26 cellular contexts compared by ENCODE assay signal in the genomic region with DNA sequence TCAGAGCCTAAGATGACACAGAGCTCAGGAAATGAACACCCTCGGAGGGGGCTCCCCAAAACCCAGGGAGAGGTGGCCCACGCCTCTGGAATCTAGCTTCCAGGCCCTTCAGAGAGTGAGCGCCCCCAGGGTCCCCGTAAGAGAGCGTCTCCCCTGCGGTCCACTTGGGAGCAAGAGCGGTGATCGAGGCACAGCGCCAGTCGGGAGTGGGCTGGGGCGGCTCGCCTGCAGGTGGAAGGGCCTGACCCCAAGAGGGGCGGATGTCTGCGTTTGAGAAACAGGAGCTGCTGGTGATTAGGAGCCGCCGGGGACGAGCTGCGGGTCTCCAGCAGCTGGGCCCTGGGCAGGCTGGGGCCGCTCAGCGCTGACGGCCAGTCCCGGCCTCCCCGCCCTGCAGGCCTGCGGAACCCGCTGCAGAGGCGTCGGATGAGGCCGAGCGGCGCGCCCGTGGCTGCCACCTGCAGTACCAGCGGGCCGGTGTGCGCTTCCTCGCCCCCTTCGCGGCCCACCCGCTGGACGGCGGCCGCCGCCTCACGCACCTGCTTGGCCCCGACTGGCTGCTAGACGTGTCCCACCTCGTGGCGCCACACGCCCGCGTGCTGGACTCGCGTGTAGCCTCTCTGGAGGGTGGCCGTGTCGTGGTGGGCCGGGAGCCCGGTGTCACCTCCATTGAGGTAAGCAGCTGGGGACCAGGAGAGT. TPM values are rescaled to one million over a fixed set of nuclear protein-coding genes. Genes with fewer than 3 reads are reported as not detected.
"Had no signal": no experiment of that assay in that cellular context is flagged by ENCODE, and none has a peak within 500 bp of the region (broad histone marks: within the 10 kb centered on the region; RNA-seq: fewer than 3 reads in every experiment).

No MANE protein-coding gene starts in this region.

- H3K4me3 ChIP-seq: adrenal gland, esophagus muscularis mucosa, gastroesophageal sphincter, heart left ventricle, left lung, sigmoid colon, tibial nerve, uterus had no signal

- H3K27me3 ChIP-seq: adrenal gland, heart left ventricle, sigmoid colon, tibial nerve, uterus had no signal

- H3K27ac ChIP-seq: adrenal gland, esophagus muscularis mucosa, gastroesophageal sphincter, heart left ventricle, left lung, neutrophil, parathyroid adenoma, sigmoid colon, tibial nerve, uterus, WERI-Rb-1 had no signal

- H3K4me3 Mint-ChIP-seq: activated CD4-positive, alpha-beta memory T cell treated with anti-CD3 and anti-CD28 coated beads for 36 hours; activated T-helper 1 cell treated with anti-CD3 and anti-CD28 coated beads, Interleukin-12 subunit alpha, Interleukin-12 subunit beta, Interleukin-2, Interleukin-4 antibody, amounts not matched to agents 30 ng/mL and 10 ng/mL and 1 ng/mL, durations not matched to agents 14 hours and 24 hours and 36 hours; dendritic cell treated with granulocyte-macrophage colony-stimulating factor and Interleukin-4, amounts not matched to agents 40 ng/mL and 50 ng/mL, for 4 days had no signal

- H3K36me3 Mint-ChIP-seq: activated CD4-positive, alpha-beta memory T cell treated with anti-CD3 and anti-CD28 coated beads for 36 hours; activated naive CD4-positive, alpha-beta T cell treated with anti-CD3 and anti-CD28 coated beads, Interleukin-2, amount 50 U/mL, for 72 hours had no signal

- H3K4me1 ChIP-seq: adrenal gland, gastroesophageal sphincter, parathyroid adenoma, uterus had no signal

- H3K36me3 ChIP-seq: adrenal gland, uterus had no signal

- DNase-seq: activated CD4-positive, alpha-beta memory T cell treated with anti-CD3 and anti-CD28 coated beads for 36 hours; activated CD4-positive, alpha-beta T cell treated with anti-CD3 and anti-CD28 coated beads for 4 hours; activated gamma-delta T cell treated with Interleukin-2 at 50 U/mL for 16 hours; activated T-cell treated with anti-CD3 and anti-CD28 coated beads for 4 hours; adrenal gland; cerebellar nuclear complex; effector CD8-positive, alpha-beta T cell; kidney; left lung; sigmoid colon; stimulated activated naive CD4-positive, alpha-beta T cell treated with Interleukin-2 at 50 U/mL for 16 hours; T-helper 2 cell; uterus; WERI-Rb-1 had no signal

- ATAC-seq: activated naive CD4-positive, alpha-beta T cell treated with anti-CD3 and anti-CD28 coated beads, Interleukin-2, amount 50 U/mL, for 72 hours; gastroesophageal sphincter; left lung had no signal

- H3K9me3 Mint-ChIP-seq: activated CD4-positive, alpha-beta memory T cell treated with anti-CD3 and anti-CD28 coated beads for 36 hours; activated naive CD4-positive, alpha-beta T cell treated with anti-CD3 and anti-CD28 coated beads, Interleukin-2, amount 50 U/mL, for 72 hours; activated T-helper 1 cell treated with anti-CD3 and anti-CD28 coated beads, Interleukin-12 subunit alpha, Interleukin-12 subunit beta, Interleukin-2, Interleukin-4 antibody, amounts not matched to agents 30 ng/mL and 10 ng/mL and 1 ng/mL, durations not matched to agents 14 hours and 24 hours and 36 hours; dendritic cell treated with granulocyte-macrophage colony-stimulating factor and Interleukin-4, amounts not matched to agents 40 ng/mL and 50 ng/mL, for 4 days had no signal

- H3K27ac Mint-ChIP-seq: activated CD4-positive, alpha-beta memory T cell treated with anti-CD3 and anti-CD28 coated beads for 36 hours; activated T-helper 1 cell treated with anti-CD3 and anti-CD28 coated beads, Interleukin-12 subunit alpha, Interleukin-12 subunit beta, Interleukin-2, Interleukin-4 antibody, amounts not matched to agents 30 ng/mL and 10 ng/mL and 1 ng/mL, durations not matched to agents 14 hours and 24 hours and 36 hours had no signal

- H3K9me3 ChIP-seq: adrenal gland, esophagus muscularis mucosa, gastroesophageal sphincter, heart left ventricle, left lung, neutrophil, sigmoid colon, tibial nerve, uterus had no signal

RNA-seq across cellular contexts. Expression of a gene that starts 37.2 kb away (rescaled TPM):
- total RNA-seq: bronchial epithelial cell, endothelial cell of umbilical vein, renal cortical epithelial cell had no signal
- polyA plus RNA-seq: endothelial cell of umbilical vein had no signal
